9 cellular contexts compared by ENCODE assay signal in the genomic region with DNA sequence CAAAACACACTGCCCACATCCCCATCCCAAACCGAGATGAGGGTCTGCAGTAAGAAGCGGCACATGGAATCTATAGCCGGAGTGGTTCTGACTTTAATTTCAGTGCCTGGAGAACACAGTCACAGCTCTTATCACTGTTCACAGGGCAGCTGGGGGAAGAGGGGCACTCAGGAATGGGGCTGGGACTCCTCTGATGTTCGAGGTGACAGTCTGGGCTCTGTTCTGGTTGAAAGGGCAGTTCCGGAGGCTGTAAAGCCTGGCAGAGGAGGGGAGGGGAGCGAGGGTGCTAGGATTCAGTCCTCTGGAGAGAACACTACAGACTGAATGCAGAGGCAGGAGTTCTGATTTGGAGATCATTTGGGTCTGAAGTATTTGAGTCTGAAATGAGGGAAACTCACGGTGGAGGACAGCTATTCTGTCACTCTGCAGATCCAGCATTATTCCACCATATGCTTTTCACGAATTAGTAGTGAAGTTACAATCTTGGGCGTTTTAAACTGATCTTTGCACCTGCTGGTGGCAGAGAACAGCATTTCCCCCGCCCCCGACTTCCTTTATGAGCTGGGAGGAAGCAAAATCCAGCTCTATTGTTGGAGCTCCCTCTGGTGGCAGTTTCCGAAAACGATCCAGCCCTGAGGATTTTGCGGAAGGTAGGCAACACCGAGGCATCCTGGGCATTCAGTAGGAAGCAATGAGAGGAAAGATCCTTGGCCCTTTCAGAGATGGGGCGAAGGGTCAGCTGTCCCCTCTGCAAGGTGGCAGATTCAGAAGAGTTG. TPM values are rescaled to one million over a fixed set of nuclear protein-coding genes. Genes with fewer than 3 reads are reported as not detected.
A peak's percentile ranks its signal among the peaks of the same experiment; 100 is the strongest.
DNase-seq lines count a peak whose midpoint lies in the region; ATAC-seq and TF ChIP-seq lines count a peak whose summit lies in the region.
"Had no signal": no experiment of that assay in that cellular context is flagged by ENCODE, and none has a peak within 500 bp of the region (broad histone marks: within the 10 kb centered on the region; RNA-seq: fewer than 3 reads in every experiment).

No MANE protein-coding gene starts in this region.

- ATAC-seq in GM18870 (IDR thresholded peaks at IDR 0.05; ENCODE audit: unreplicated experiment): peak; percentile 85
- ATAC-seq in HG03135 (IDR thresholded peaks at IDR 0.05; ENCODE audit: unreplicated experiment): peak; percentile 85
- ATAC-seq in activated CD4-positive, alpha-beta T cell treated with anti-CD3 and anti-CD28 coated beads for 36 hours: peak; percentile 91
- ATAC-seq in right lobe of liver: peak; percentile 93 to 96 (median 94)

- DNase-seq in AG09309 (ENCODE audit: low read depth) (peak; percentile 21), NCI-H2196 treated with DMSO at 0.1 percent for 48 hours (lab: John Stamatoyannopoulos, UW; ENCODE audit: unreplicated experiment) (peak; percentile 7), dedifferentiated amniotic fluid mesenchymal stem cell (ENCODE audit: extremely low spot score) (peak; percentile 71), right lobe of liver (peak; percentile 78 to 83 (median 80))
- peak; percentile 93 for DNase-seq in activated CD4-positive, alpha-beta T cell treated with anti-CD3 and anti-CD28 coated beads for 36 hours
- peak; percentile 84 for DNase-seq in stimulated activated CD4-positive, alpha-beta T cell treated with anti-CD3 and anti-CD28 coated beads, Interleukin-4, amount 100 ng/mL, for 1 hour

- no peak overlapping the region for H3K27ac ChIP-seq in right lobe of liver

- H3K27me3 Mint-ChIP-seq in activated CD4-positive, alpha-beta T cell treated with anti-CD3 and anti-CD28 coated beads for 36 hours: peaks cover 34% of the 10 kb centered on the region

- H3K9me3 ChIP-seq in right lobe of liver: no peaks in the 10 kb centered on the region

- H3K4me3 Mint-ChIP-seq in activated CD4-positive, alpha-beta T cell treated with anti-CD3 and anti-CD28 coated beads for 36 hours: peak overlapping the region; percentile 76

- H3K4me1 Mint-ChIP-seq in activated CD4-positive, alpha-beta T cell treated with anti-CD3 and anti-CD28 coated beads for 36 hours: peaks cover 22% of the 10 kb centered on the region

- intact Hi-C loops in activated CD4-positive, alpha-beta T cell treated with anti-CD3 and anti-CD28 coated beads for 36 hours (cut with DNase I, micrococcal nuclease): loop anchor here (2.0 to 10.0 kb wide), 6 partner anchors 170 to 730 kb away; partner anchors contain the start of genes SHTN1 (in 2 of the 2) and HSPA12A (in 1 of the 2)
- intact Hi-C loops in right lobe of liver (cut with DNase I): loop anchor here (5.0 to 10.0 kb wide), 2 partner anchors 377 to 490 kb away; no protein-coding TSS in a partner anchor

- no peaks in the 10 kb centered on the region for H3K36me3 ChIP-seq in right lobe of liver

- CTCF ChIA-PET in activated CD4-positive, alpha-beta T cell treated with anti-CD3 and anti-CD28 coated beads for 36 hours (lab: Charles Lee): interaction anchor here (0.6 to 3.8 kb wide), 48 partner anchors 8 to 1034 kb away, joined by 3 to 114 read pairs (median 4); partner anchors contain the start of genes ENO4 and KCNK18

- no peak for TF ChIP-seq POLR2A in right lobe of liver (IDR thresholded peaks at IDR 0.05)

- peak; percentile 89 for TF ChIP-seq CTCF in AG09309 (IDR thresholded peaks at IDR 0.05; ENCODE audit: control insufficient read depth, insufficient read depth, low read depth, low read length, missing control alignments)
- peak; percentile 75 to 90 (median 81) for TF ChIP-seq CTCF in right lobe of liver (IDR thresholded peaks at IDR 0.05)

- H3K4me3 ChIP-seq in AG09309 (ENCODE audit: control insufficient read depth, low read depth, low read length) (peak overlapping the region; percentile 37), right lobe of liver (peak overlapping the region; percentile 41 to 50 (median 42))

- 2% methylated on average over 12 of the region's 16 CpGs for WGBS in right lobe of liver (ENCODE audit: insufficient coverage, low coverage, low lambda C conversion rate, missing lambda C conversion rate)

- peaks cover 0 to 15% (median 0%) of the 10 kb centered on the region in 4 donors for H3K4me1 ChIP-seq in right lobe of liver

- no peaks in the 10 kb centered on the region for H3K36me3 Mint-ChIP-seq in activated CD4-positive, alpha-beta T cell treated with anti-CD3 and anti-CD28 coated beads for 36 hours (ENCODE audit: low read depth)

- peaks cover 0 to 26% of the 10 kb centered on the region in 2 donors for H3K27me3 ChIP-seq in right lobe of liver

- peak overlapping the region; percentile 37 for H3K27ac Mint-ChIP-seq in activated CD4-positive, alpha-beta T cell treated with anti-CD3 and anti-CD28 coated beads for 36 hours

- H3K9me3 Mint-ChIP-seq in activated CD4-positive, alpha-beta T cell treated with anti-CD3 and anti-CD28 coated beads for 36 hours (ENCODE audit: low read depth): no peaks in the 10 kb centered on the region

- POLR2A ChIA-PET in activated CD4-positive, alpha-beta T cell treated with anti-CD3 and anti-CD28 coated beads for 36 hours (lab: Charles Lee): interaction anchor here (0.6 to 0.7 kb wide), 2 partner anchors 42 to 410 kb away, joined by 3 to 4 read pairs; no protein-coding TSS in a partner anchor

RNA-seq across cellular contexts. Expression of gene KCNK18, which starts 22.7 kb away (rescaled TPM):
- total RNA-seq in activated CD4-positive, alpha-beta T cell treated with anti-CD3 and anti-CD28 coated beads for 36 hours: not detected
- not detected for total RNA-seq in right lobe of liver
- total RNA-seq: T-helper 1 cell treated with Interleukin-12 subunit alpha and Interleukin-12 subunit beta and Interleukin-4 antibody, amounts not matched to agents 30 ng/mL and 1 ng/mL, for 36 hours had no signal

RNA-seq across cellular contexts. Expression of gene VAX1, which starts 36.6 kb away (rescaled TPM):
- not detected for total RNA-seq in activated CD4-positive, alpha-beta T cell treated with anti-CD3 and anti-CD28 coated beads for 36 hours
- total RNA-seq in right lobe of liver: not detected
- total RNA-seq: T-helper 1 cell treated with Interleukin-12 subunit alpha and Interleukin-12 subunit beta and Interleukin-4 antibody, amounts not matched to agents 30 ng/mL and 1 ng/mL, for 36 hours had no signal

Comparison
In these comparisons a context has a peak if more than half of its experiments do, and no peak if none do; other contexts are left out.
1. DNase-seq: peak in every context shown above with its lines; median percentile 93 in activated CD4-positive, alpha-beta T cell treated with anti-CD3 and anti-CD28 coated beads for 36 hours; 84 in stimulated activated CD4-positive, alpha-beta T cell treated with anti-CD3 and anti-CD28 coated beads, Interleukin-4, amount 100 ng/mL, for 1 hour; 80 in right lobe of liver; 71 in dedifferentiated amniotic fluid mesenchymal stem cell; 21 in AG09309; 7 in NCI-H2196 treated with DMSO at 0.1 percent for 48 hours.